Comparison of ENCODE assay signal across 8 cellular contexts in the genomic region with DNA sequence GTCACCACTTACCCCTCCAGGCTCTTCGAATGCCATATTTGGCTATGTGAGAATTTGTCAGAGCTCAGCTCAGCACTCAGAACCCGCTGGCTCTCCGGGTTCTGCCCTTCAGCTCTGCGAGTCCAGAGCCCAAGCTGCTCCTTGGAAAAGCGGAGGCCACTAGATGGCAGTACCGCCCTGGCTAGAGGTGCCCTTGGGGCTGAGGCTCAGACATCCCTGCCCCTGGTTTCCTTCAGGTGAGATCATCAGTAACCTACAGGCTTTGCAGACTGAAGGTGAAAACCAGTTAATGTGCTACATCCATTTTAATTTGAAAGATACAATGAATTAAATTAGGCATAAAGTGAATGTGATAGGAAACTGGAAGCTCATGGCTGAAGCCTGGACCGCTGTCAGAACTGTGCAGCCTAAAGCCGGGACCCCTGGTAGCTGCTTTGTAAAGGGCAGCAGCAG.
DNase-seq lines count a peak whose midpoint lies in the region; ATAC-seq and TF ChIP-seq lines count a peak whose summit lies in the region.

No MANE protein-coding gene starts in this region.

- no peak overlapping the region for H3K27ac Mint-ChIP-seq in naive thymus-derived CD8-positive, alpha-beta T cell
- no peak overlapping the region for H3K27ac Mint-ChIP-seq in stimulated activated naive CD8-positive, alpha-beta T cell treated with anti-CD3 and anti-CD28 coated beads, Interleukin-15, amount 100 ng/mL, for 72 hours

- H3K36me3 Mint-ChIP-seq in naive thymus-derived CD8-positive, alpha-beta T cell: no peaks in the 10 kb centered on the region

- peak; percentile 51 for ATAC-seq in HG03175 (IDR thresholded peaks at IDR 0.05; ENCODE audit: unreplicated experiment)
- ATAC-seq in naive thymus-derived CD8-positive, alpha-beta T cell: peak; percentile 58 to 59
- ATAC-seq in stimulated activated naive CD8-positive, alpha-beta T cell treated with anti-CD3 and anti-CD28 coated beads, Interleukin-15, amount 100 ng/mL, for 72 hours: peak; percentile 90
- ATAC-seq in HG02970 (IDR thresholded peaks at IDR 0.05; ENCODE audit: low FRiP score, unreplicated experiment): no peak

- no peaks in the 10 kb centered on the region for H3K9me3 Mint-ChIP-seq in naive thymus-derived CD8-positive, alpha-beta T cell
- H3K9me3 Mint-ChIP-seq in stimulated activated naive CD8-positive, alpha-beta T cell treated with anti-CD3 and anti-CD28 coated beads, Interleukin-15, amount 100 ng/mL, for 72 hours: no peaks in the 10 kb centered on the region

- peaks cover 3 to 45% (median 27%) of the 10 kb centered on the region in 5 donors for H3K27me3 Mint-ChIP-seq in naive thymus-derived CD8-positive, alpha-beta T cell
- peaks cover 45% of the 10 kb centered on the region for H3K27me3 Mint-ChIP-seq in stimulated activated naive CD8-positive, alpha-beta T cell treated with anti-CD3 and anti-CD28 coated beads, Interleukin-15, amount 100 ng/mL, for 72 hours

- H3K4me3 ChIP-seq in GM12864 (ENCODE audit: low read depth, low read length): no peak overlapping the region

- TF ChIP-seq CTCF in GM12864 (IDR thresholded peaks at IDR 0.05; ENCODE audit: low read depth, low read length, missing control alignments): peak; percentile 86

- POLR2A ChIA-PET in naive thymus-derived CD8-positive, alpha-beta T cell (lab: Charles Lee): no interaction called here

- DNase-seq in GM12864 (ENCODE audit: low read depth) (peak; percentile 16), NCI-H774 (lab: John Stamatoyannopoulos, UW) (peak; percentile 67), activated T-cell treated with anti-CD3 and anti-CD28 coated beads for 1 hour (ENCODE audit: low read depth) (peak; percentile 40), erythroblast (lab: John Stamatoyannopoulos, UW) (peak; percentile 54 to 78)
- DNase-seq in naive thymus-derived CD8-positive, alpha-beta T cell: peak; percentile 10 to 72 (median 25)
- DNase-seq in stimulated activated naive CD8-positive, alpha-beta T cell treated with anti-CD3 and anti-CD28 coated beads, Interleukin-15, amount 100 ng/mL, for 72 hours: peak; percentile 52 to 67

- no peaks in the 10 kb centered on the region for H3K4me1 Mint-ChIP-seq in naive thymus-derived CD8-positive, alpha-beta T cell
- no peaks in the 10 kb centered on the region for H3K4me1 Mint-ChIP-seq in stimulated activated naive CD8-positive, alpha-beta T cell treated with anti-CD3 and anti-CD28 coated beads, Interleukin-15, amount 100 ng/mL, for 72 hours

- no peak overlapping the region for H3K4me3 Mint-ChIP-seq in naive thymus-derived CD8-positive, alpha-beta T cell
- H3K4me3 Mint-ChIP-seq in stimulated activated naive CD8-positive, alpha-beta T cell treated with anti-CD3 and anti-CD28 coated beads, Interleukin-15, amount 100 ng/mL, for 72 hours: no peak overlapping the region

- TF ChIP-seq POLR2A in erythroblast (IDR thresholded peaks at IDR 0.05; ENCODE audit: low read length): no peak

Comparison
In these comparisons a context has a peak if more than half of its experiments do, and no peak if none do; other contexts are left out.
1. DNase-seq: peak in every context shown above with its lines; median percentile 67 in NCI-H774; 66 in erythroblast; 60 in stimulated activated naive CD8-positive, alpha-beta T cell treated with anti-CD3 and anti-CD28 coated beads, Interleukin-15, amount 100 ng/mL, for 72 hours; 40 in activated T-cell treated with anti-CD3 and anti-CD28 coated beads for 1 hour; 25 in naive thymus-derived CD8-positive, alpha-beta T cell; 16 in GM12864.